Comparison of ENCODE assay signal across 14 cellular contexts in the genomic region with DNA sequence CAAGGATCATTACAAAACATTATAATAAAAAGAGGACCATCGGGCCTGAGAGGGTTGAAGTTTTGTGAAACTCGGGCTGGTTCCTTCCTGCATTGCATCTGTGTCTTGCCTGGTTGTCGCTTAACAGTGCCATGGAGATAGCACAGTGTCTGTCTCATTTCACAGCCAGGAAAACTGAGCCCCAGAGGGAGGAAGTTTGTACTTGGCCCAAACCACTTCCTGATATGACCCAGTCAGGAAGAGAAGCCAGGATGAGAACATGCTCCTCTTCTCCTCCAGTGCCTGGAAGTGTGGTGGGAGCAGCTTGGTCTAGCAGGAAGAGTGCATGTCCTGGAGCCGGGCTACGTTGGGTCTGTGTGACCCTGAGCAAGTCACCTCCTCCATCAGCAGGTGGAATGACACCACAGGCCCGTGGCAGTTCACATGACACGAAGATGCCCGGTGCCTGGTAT. TPM values are rescaled to one million over a fixed set of nuclear protein-coding genes. Genes with fewer than 3 reads are reported as not detected.
DNase-seq lines count a peak whose midpoint lies in the region; ATAC-seq and TF ChIP-seq lines count a peak whose summit lies in the region.
"Had no signal": no experiment of that assay in that cellular context is flagged by ENCODE, and none has a peak within 500 bp of the region (broad histone marks: within the 10 kb centered on the region; RNA-seq: fewer than 3 reads in every experiment).

No MANE protein-coding gene starts in this region.

- peaks cover 83% of the 10 kb centered on the region for H3K36me3 Mint-ChIP-seq in activated CD4-positive, alpha-beta T cell treated with anti-CD3 and anti-CD28 coated beads, Interleukin-2, amount 10 ng/mL, durations not matched to agents 7 days and 5 days (ENCODE audit: low read depth)
- peaks cover 59% of the 10 kb centered on the region for H3K36me3 Mint-ChIP-seq in activated T-helper 1 cell treated with anti-CD3 and anti-CD28 coated beads, Interleukin-12 subunit alpha, Interleukin-12 subunit beta, Interleukin-2, Interleukin-4 antibody, amounts not matched to agents 30 ng/mL and 10 ng/mL and 1 ng/mL, durations not matched to agents 14 hours and 24 hours and 36 hours (ENCODE audit: low read depth)
- peaks cover 56 to 69% of the 10 kb centered on the region in 2 donors for H3K36me3 Mint-ChIP-seq in stimulated activated naive B cell treated with anti-CD40 and anti-IgM and Interleukin-4, amounts not matched to agents 10 μg/mL and 1 μg/mL and 100 μg/mL, for 72 hours

- H3K9me3 Mint-ChIP-seq in activated CD4-positive, alpha-beta T cell treated with anti-CD3 and anti-CD28 coated beads, Interleukin-2, amount 10 ng/mL, durations not matched to agents 7 days and 5 days = no peaks in the 10 kb centered on the region
- no peaks in the 10 kb centered on the region for H3K9me3 Mint-ChIP-seq in activated T-helper 1 cell treated with anti-CD3 and anti-CD28 coated beads, Interleukin-12 subunit alpha, Interleukin-12 subunit beta, Interleukin-2, Interleukin-4 antibody, amounts not matched to agents 30 ng/mL and 10 ng/mL and 1 ng/mL, durations not matched to agents 14 hours and 24 hours and 36 hours
- H3K9me3 Mint-ChIP-seq in stimulated activated naive B cell treated with anti-CD40 and anti-IgM and Interleukin-4, amounts not matched to agents 10 μg/mL and 1 μg/mL and 100 μg/mL, for 72 hours = no peaks in the 10 kb centered on the region

- no peaks in the 10 kb centered on the region for H3K36me3 ChIP-seq in uterus
- H3K36me3 ChIP-seq: brain microvascular endothelial cell had no signal

- intact Hi-C loops in activated T-helper 1 cell treated with anti-CD3 and anti-CD28 coated beads, Interleukin-12 subunit alpha, Interleukin-12 subunit beta, Interleukin-2, Interleukin-4 antibody, amounts not matched to agents 30 ng/mL and 10 ng/mL and 1 ng/mL, durations not matched to agents 14 hours and 24 hours and 36 hours (cut with micrococcal nuclease) = loop anchor here (2.0 kb wide), 2 partner anchors 132 to 134 kb away; partner anchors contain the start of gene YY1
- intact Hi-C loops in left cardiac atrium (cut with DNase I) (loop anchor here (5.0 kb wide), 2 partner anchors 86 to 124 kb away; no protein-coding TSS in a partner anchor), uterus (cut with DNase I; ENCODE audit: low total_unique reads) (loop anchor here (5.0 kb wide), 1 partner anchor 124 kb away; no protein-coding TSS in a partner anchor)

- no peak for TF ChIP-seq POLR2A in uterus (IDR thresholded peaks at IDR 0.05)

- H3K27ac ChIP-seq in uterus = no peak overlapping the region
- H3K27ac ChIP-seq: brain microvascular endothelial cell had no signal

- no peak overlapping the region for H3K4me3 ChIP-seq in uterus
- H3K4me3 ChIP-seq: A549, stomach had no signal

- H3K27ac Mint-ChIP-seq in activated CD4-positive, alpha-beta T cell treated with anti-CD3 and anti-CD28 coated beads, Interleukin-2, amount 10 ng/mL, durations not matched to agents 7 days and 5 days = peak overlapping the region; percentile 87
- peak overlapping the region; percentile 93 for H3K27ac Mint-ChIP-seq in activated T-helper 1 cell treated with anti-CD3 and anti-CD28 coated beads, Interleukin-12 subunit alpha, Interleukin-12 subunit beta, Interleukin-2, Interleukin-4 antibody, amounts not matched to agents 30 ng/mL and 10 ng/mL and 1 ng/mL, durations not matched to agents 14 hours and 24 hours and 36 hours
- H3K27ac Mint-ChIP-seq in stimulated activated naive B cell treated with anti-CD40 and anti-IgM and Interleukin-4, amounts not matched to agents 10 μg/mL and 1 μg/mL and 100 μg/mL, for 72 hours = peak overlapping the region; percentile 87

- CTCF ChIA-PET in activated CD4-positive, alpha-beta T cell treated with anti-CD3 and anti-CD28 coated beads, Interleukin-2, amount 10 ng/mL, durations not matched to agents 7 days and 5 days (lab: Charles Lee) = interaction anchor here (0.7 to 4.5 kb wide), 5 partner anchors 15 to 87 kb away, joined by 3 to 56 read pairs (median 5); partner anchors contain the start of gene EVL

- H3K27me3 Mint-ChIP-seq in activated CD4-positive, alpha-beta T cell treated with anti-CD3 and anti-CD28 coated beads, Interleukin-2, amount 10 ng/mL, durations not matched to agents 7 days and 5 days = no peaks in the 10 kb centered on the region
- H3K27me3 Mint-ChIP-seq in activated T-helper 1 cell treated with anti-CD3 and anti-CD28 coated beads, Interleukin-12 subunit alpha, Interleukin-12 subunit beta, Interleukin-2, Interleukin-4 antibody, amounts not matched to agents 30 ng/mL and 10 ng/mL and 1 ng/mL, durations not matched to agents 14 hours and 24 hours and 36 hours (ENCODE audit: insufficient read depth) = no peaks in the 10 kb centered on the region
- H3K27me3 Mint-ChIP-seq in stimulated activated naive B cell treated with anti-CD40 and anti-IgM and Interleukin-4, amounts not matched to agents 10 μg/mL and 1 μg/mL and 100 μg/mL, for 72 hours = no peaks in the 10 kb centered on the region

- DNase-seq in activated CD4-positive, alpha-beta T cell treated with anti-CD3 and anti-CD28 coated beads, Interleukin-2, amount 10 ng/mL, durations not matched to agents 7 days and 5 days = no peak
- DNase-seq in activated CD4-positive, alpha-beta T cell treated with anti-CD3 and anti-CD28 coated beads, Interleukin-2, amount 50 U/mL, for 1 hour = no peak
- no peak for DNase-seq in activated T-helper 1 cell treated with anti-CD3 and anti-CD28 coated beads, Interleukin-12 subunit alpha, Interleukin-12 subunit beta, Interleukin-2, Interleukin-4 antibody, amounts not matched to agents 30 ng/mL and 10 ng/mL and 1 ng/mL, durations not matched to agents 14 hours and 24 hours and 36 hours (ENCODE audit: low spot score)
- DNase-seq in left cardiac atrium (no peak), uterus (no peak), pons (ENCODE audit: low spot score) (no peak)
- no peak for DNase-seq in stimulated activated naive B cell treated with anti-CD40 and anti-IgM and Interleukin-4, amounts not matched to agents 10 μg/mL and 1 μg/mL and 100 μg/mL, for 72 hours
- DNase-seq: brain microvascular endothelial cell, EL, NCI-H187, nucleus accumbens, stomach had no signal

- POLR2A ChIA-PET in activated CD4-positive, alpha-beta T cell treated with anti-CD3 and anti-CD28 coated beads, Interleukin-2, amount 10 ng/mL, durations not matched to agents 7 days and 5 days (lab: Charles Lee) = no interaction called here

- H3K4me1 ChIP-seq in uterus = peaks cover 0 to 29% of the 10 kb centered on the region in 2 donors

- H3K4me1 Mint-ChIP-seq in activated CD4-positive, alpha-beta T cell treated with anti-CD3 and anti-CD28 coated beads, Interleukin-2, amount 10 ng/mL, durations not matched to agents 7 days and 5 days = peaks cover 79% of the 10 kb centered on the region
- peaks cover 79% of the 10 kb centered on the region for H3K4me1 Mint-ChIP-seq in activated T-helper 1 cell treated with anti-CD3 and anti-CD28 coated beads, Interleukin-12 subunit alpha, Interleukin-12 subunit beta, Interleukin-2, Interleukin-4 antibody, amounts not matched to agents 30 ng/mL and 10 ng/mL and 1 ng/mL, durations not matched to agents 14 hours and 24 hours and 36 hours (ENCODE audit: low read depth)
- peaks cover 62 to 78% of the 10 kb centered on the region in 2 donors for H3K4me1 Mint-ChIP-seq in stimulated activated naive B cell treated with anti-CD40 and anti-IgM and Interleukin-4, amounts not matched to agents 10 μg/mL and 1 μg/mL and 100 μg/mL, for 72 hours

- no peaks in the 10 kb centered on the region for H3K27me3 ChIP-seq in uterus
- H3K27me3 ChIP-seq: brain microvascular endothelial cell, stomach had no signal

- peak overlapping the region; percentile 40 for H3K4me3 Mint-ChIP-seq in activated CD4-positive, alpha-beta T cell treated with anti-CD3 and anti-CD28 coated beads, Interleukin-2, amount 10 ng/mL, durations not matched to agents 7 days and 5 days
- peak overlapping the region; percentile 34 for H3K4me3 Mint-ChIP-seq in activated T-helper 1 cell treated with anti-CD3 and anti-CD28 coated beads, Interleukin-12 subunit alpha, Interleukin-12 subunit beta, Interleukin-2, Interleukin-4 antibody, amounts not matched to agents 30 ng/mL and 10 ng/mL and 1 ng/mL, durations not matched to agents 14 hours and 24 hours and 36 hours
- no peak overlapping the region for H3K4me3 Mint-ChIP-seq in stimulated activated naive B cell treated with anti-CD40 and anti-IgM and Interleukin-4, amounts not matched to agents 10 μg/mL and 1 μg/mL and 100 μg/mL, for 72 hours

- TF ChIP-seq CTCF in uterus (IDR thresholded peaks at IDR 0.05) = no peak

- H3K9me3 ChIP-seq in uterus = no peaks in the 10 kb centered on the region
- H3K9me3 ChIP-seq: A549, stomach had no signal

- ATAC-seq in left cardiac atrium (peak; percentile 4 to 53), HG02798 (IDR thresholded peaks at IDR 0.05; ENCODE audit: poor library complexity, unreplicated experiment) (no peak)
- ATAC-seq in stimulated activated naive B cell treated with anti-CD40 and anti-IgM and Interleukin-4, amounts not matched to agents 10 μg/mL and 1 μg/mL and 100 μg/mL, for 72 hours (replicated peaks) = no peak
- ATAC-seq: A549 had no signal

RNA-seq across cellular contexts. Expression of gene EVL, which starts 41.5 kb away (rescaled TPM):
- 1,000 to 10,000 TPM; 1,017 to 1,048 TPM for total RNA-seq in activated CD4-positive, alpha-beta T cell treated with anti-CD3 and anti-CD28 coated beads, Interleukin-2, amount 10 ng/mL, durations not matched to agents 7 days and 5 days
- total RNA-seq in activated T-helper 1 cell treated with anti-CD3 and anti-CD28 coated beads, Interleukin-12 subunit alpha, Interleukin-12 subunit beta, Interleukin-2, Interleukin-4 antibody, amounts not matched to agents 30 ng/mL and 10 ng/mL and 1 ng/mL, durations not matched to agents 14 hours and 24 hours and 36 hours = 290 and 309 TPM in 2 replicates
- total RNA-seq in left cardiac atrium (10 to 100 TPM; 48.3 to 58.8 TPM), uterus (100 to 1,000 TPM in 1 of 4 donors, 10 to 100 TPM in 3; 22.1 to 133 (median 67.5) TPM)

RNA-seq across cellular contexts. Expression of gene DEGS2, which starts 52.8 kb away (rescaled TPM):
- total RNA-seq in activated CD4-positive, alpha-beta T cell treated with anti-CD3 and anti-CD28 coated beads, Interleukin-2, amount 10 ng/mL, durations not matched to agents 7 days and 5 days = under 1 TPM; 0.15 to 0.23 TPM
- total RNA-seq in activated T-helper 1 cell treated with anti-CD3 and anti-CD28 coated beads, Interleukin-12 subunit alpha, Interleukin-12 subunit beta, Interleukin-2, Interleukin-4 antibody, amounts not matched to agents 30 ng/mL and 10 ng/mL and 1 ng/mL, durations not matched to agents 14 hours and 24 hours and 36 hours = 0.31 and 1.1 TPM in 2 replicates
- total RNA-seq in left cardiac atrium = under 1 TPM in 1 of 2 donors, not detected in 1; 0.18 TPM
- 10 to 100 TPM in 1 of 4 donors, 1 to 10 TPM in 2, under 1 TPM in 1; 0.88 to 26.6 (median 1.5) TPM for total RNA-seq in uterus

Comparison
In these comparisons a context has a peak if more than half of its experiments do, and no peak if none do; other contexts are left out.
1. H3K4me3 Mint-ChIP-seq: peak in activated CD4-positive, alpha-beta T cell treated with anti-CD3 and anti-CD28 coated beads, Interleukin-2, amount 10 ng/mL, durations not matched to agents 7 days and 5 days (single experiment) and activated T-helper 1 cell treated with anti-CD3 and anti-CD28 coated beads, Interleukin-12 subunit alpha, Interleukin-12 subunit beta, Interleukin-2, Interleukin-4 antibody, amounts not matched to agents 30 ng/mL and 10 ng/mL and 1 ng/mL, durations not matched to agents 14 hours and 24 hours and 36 hours (single experiment); none in stimulated activated naive B cell treated with anti-CD40 and anti-IgM and Interleukin-4, amounts not matched to agents 10 μg/mL and 1 μg/mL and 100 μg/mL, for 72 hours (0 of 2).
2. ATAC-seq: peak in left cardiac atrium (2 of 2); none in stimulated activated naive B cell treated with anti-CD40 and anti-IgM and Interleukin-4, amounts not matched to agents 10 μg/mL and 1 μg/mL and 100 μg/mL, for 72 hours (0 of 2) and HG02798 (single experiment).
3. Peak in every context shown above with its lines, with median percentiles within 50 percentile points of each other: H3K27ac Mint-ChIP-seq.